Comparison of ENCODE assay signal across 22 cellular contexts in genomic region chr22:49233507-49234100, GRCh38.
"Had no signal": no experiment of that assay in that cellular context is flagged by ENCODE, and none has a peak within 500 bp of the region (broad histone marks: within the 10 kb centered on the region; RNA-seq: fewer than 3 reads in every experiment).

No MANE protein-coding gene starts in this region.

- H3K36me3 ChIP-seq: cardiac muscle cell, left lung, pancreas, stomach, suprapubic skin, transverse colon, vagina had no signal

- ATAC-seq: activated CD8-positive, alpha-beta T cell treated with anti-CD3 and anti-CD28 coated beads for 36 hours; activated naive CD8-positive, alpha-beta T cell treated with anti-CD3 and anti-CD28 coated beads, Interleukin-2, amount 50 U/mL, for 24 hours; left lung; natural killer cell; pancreas; sciatic nerve; stimulated activated effector memory CD8-positive, alpha-beta T cell treated with anti-CD3 and anti-CD28 coated beads, Interleukin-12 subunit alpha, Interleukin-12 subunit beta, amount 100 ng/mL, for 72 hours had no signal

- H3K4me3 ChIP-seq: cardiac muscle cell, left lung, pancreas, stomach, suprapubic skin, transverse colon, vagina had no signal

- H3K4me1 ChIP-seq: left lung, pancreas, stomach, suprapubic skin, transverse colon, vagina had no signal

- H3K27me3 ChIP-seq: cardiac muscle cell, pancreas, transverse colon, vagina had no signal

- H3K9me3 ChIP-seq: left lung, pancreas, stomach, suprapubic skin, transverse colon, vagina had no signal

- H3K27ac ChIP-seq: cardiac muscle cell, left lung, pancreas, stomach, suprapubic skin, transverse colon, vagina had no signal

- DNase-seq: activated B cell treated with CpG ODN at 0.5 μM for 24 hours; activated CD4-positive, alpha-beta T cell treated with anti-CD3 and anti-CD28 coated beads, Interleukin-2, amount 10 ng/mL, durations not matched to agents 7 days and 5 days; activated CD8-positive, alpha-beta T cell treated with anti-CD3 and anti-CD28 coated beads for 36 hours; activated naive CD4-positive, alpha-beta T cell treated with anti-CD3 and anti-CD28 coated beads, Interleukin-2, amount 50 U/mL, for 16 hours; activated naive CD8-positive, alpha-beta T cell treated with anti-CD3 and anti-CD28 coated beads, Interleukin-2, amount 50 U/mL, for 24 hours; activated T-cell treated with anti-CD3 and anti-CD28 coated beads, Interleukin-2, amount 50 U/mL, for 24 hours; dermis blood vessel endothelial cell; effector memory CD4-positive, alpha-beta T cell; foreskin melanocyte; natural killer cell; pancreas; small intestine; stimulated activated CD4-positive, alpha-beta T cell treated with anti-CD3 and anti-CD28 coated beads, Interleukin-2, amount 100 ng/mL, for 24 hours; stomach; T-helper 9 cell; transverse colon had no signal
